Comparison of ENCODE assay signal across 19 cellular contexts in genomic region chr14:96309907-96310330, GRCh38. TPM values are rescaled to one million over a fixed set of nuclear protein-coding genes. Genes with fewer than 3 reads are reported as not detected.
DNase-seq lines count a peak whose midpoint lies in the region; ATAC-seq and TF ChIP-seq lines count a peak whose summit lies in the region.
"Had no signal": no experiment of that assay in that cellular context is flagged by ENCODE, and none has a peak within 500 bp of the region (broad histone marks: within the 10 kb centered on the region; RNA-seq: fewer than 3 reads in every experiment).

No MANE protein-coding gene starts in this region.

- H3K36me3 ChIP-seq in DND-41 (ENCODE audit: insufficient read depth, low read length) (peaks cover 69% of the 10 kb centered on the region), mucosa of rectum (ENCODE audit: control insufficient read depth in 2 of 2, insufficient read depth in 2 of 2, low read length in 2 of 2) (peaks cover 22 to 35% of the 10 kb centered on the region in 2 donors)

- H3K4me3 Mint-ChIP-seq in activated naive CD4-positive, alpha-beta T cell treated with anti-CD3 and anti-CD28 coated beads, Interleukin-2, amount 10 ng/mL, durations not matched to agents 7 days and 5 days: no peak overlapping the region
- H3K4me3 Mint-ChIP-seq: activated B cell treated with CpG ODN at 0.5 μM for 24 hours; activated CD8-positive, alpha-beta memory T cell treated with anti-CD3 and anti-CD28 coated beads, Interleukin-2, amount 10 ng/mL, durations not matched to agents 7 days and 5 days; naive B cell had no signal

- H3K4me1 ChIP-seq in DND-41 (ENCODE audit: insufficient read depth, low read length) (no peaks in the 10 kb centered on the region), mucosa of rectum (ENCODE audit: control insufficient read depth in 2 of 2, insufficient read depth in 2 of 2, low read length in 2 of 2) (peaks cover 0 to 11% of the 10 kb centered on the region in 2 donors)
- H3K4me1 ChIP-seq: BLaER1 treated with 17β-estradiol and CSF1 and Interleukin-3, amounts not matched to agents 10 nM and 100 nM; gastroesophageal sphincter had no signal

- no peak overlapping the region for H3K9ac ChIP-seq in DND-41 (ENCODE audit: low read depth, low read length)
- H3K9ac ChIP-seq in mucosa of rectum (ENCODE audit: low read depth in 1 of 2, low read length in 2 of 2): no peak overlapping the region
- H3K9ac ChIP-seq: BLaER1 treated with 17β-estradiol and CSF1 and Interleukin-3, amounts not matched to agents 10 nM and 100 nM had no signal

- H3K9me3 ChIP-seq in DND-41 (ENCODE audit: insufficient read depth, low read length, severe bottlenecking): no peaks in the 10 kb centered on the region
- no peaks in the 10 kb centered on the region for H3K9me3 ChIP-seq in mucosa of rectum (ENCODE audit: control insufficient read depth in 2 of 2, low read length in 2 of 2)
- H3K9me3 ChIP-seq: BLaER1 treated with 17β-estradiol and CSF1 and Interleukin-3, amounts not matched to agents 10 nM and 100 nM; gastroesophageal sphincter had no signal

- no peaks in the 10 kb centered on the region for H3K79me2 ChIP-seq in DND-41 (ENCODE audit: insufficient read depth, low read length)

- H3K27me3 Mint-ChIP-seq in activated naive CD4-positive, alpha-beta T cell treated with anti-CD3 and anti-CD28 coated beads, Interleukin-2, amount 10 ng/mL, durations not matched to agents 7 days and 5 days: no peaks in the 10 kb centered on the region
- H3K27me3 Mint-ChIP-seq: activated B cell treated with CpG ODN at 0.5 μM for 24 hours; activated CD8-positive, alpha-beta memory T cell treated with anti-CD3 and anti-CD28 coated beads, Interleukin-2, amount 10 ng/mL, durations not matched to agents 7 days and 5 days; naive B cell had no signal

- H3K4me1 Mint-ChIP-seq in activated naive CD4-positive, alpha-beta T cell treated with anti-CD3 and anti-CD28 coated beads, Interleukin-2, amount 10 ng/mL, durations not matched to agents 7 days and 5 days: no peaks in the 10 kb centered on the region
- H3K4me1 Mint-ChIP-seq: activated B cell treated with CpG ODN at 0.5 μM for 24 hours; activated CD8-positive, alpha-beta memory T cell treated with anti-CD3 and anti-CD28 coated beads, Interleukin-2, amount 10 ng/mL, durations not matched to agents 7 days and 5 days; naive B cell had no signal

- CTCF ChIA-PET in activated naive CD4-positive, alpha-beta T cell treated with anti-CD3 and anti-CD28 coated beads, Interleukin-2, amount 10 ng/mL, durations not matched to agents 7 days and 5 days (lab: Charles Lee): no interaction called here

- no peak for DNase-seq in DND-41
- peak; percentile 3 for DNase-seq in LHCN-M2 (ENCODE audit: low read depth)
- DNase-seq in choroid plexus epithelial cell (ENCODE audit: low read depth): peak; percentile 5
- no peak for DNase-seq in pons (ENCODE audit: low spot score)
- DNase-seq in activated naive CD4-positive, alpha-beta T cell treated with anti-CD3 and anti-CD28 coated beads, Interleukin-2, amount 10 ng/mL, durations not matched to agents 7 days and 5 days: no peak
- DNase-seq: activated B cell treated with CpG ODN at 0.5 μM for 24 hours; activated CD8-positive, alpha-beta memory T cell treated with anti-CD3 and anti-CD28 coated beads, Interleukin-2, amount 10 ng/mL, durations not matched to agents 7 days and 5 days; activated naive CD4-positive, alpha-beta T cell treated with anti-CD3 and anti-CD28 coated beads, Interleukin-2, amount 50 U/mL, for 16 hours; central memory CD4-positive, alpha-beta T cell; DMS79; naive B cell; NCI-H1417 treated with DMSO at 0.1 percent for 48 hours; NCI-H446 had no signal

- H3K4me3 ChIP-seq in DND-41 (ENCODE audit: low read depth in 1 of 2, low read length in 2 of 2) (no peak overlapping the region), choroid plexus epithelial cell (ENCODE audit: low read depth, low read length) (no peak overlapping the region), mucosa of rectum (ENCODE audit: low read length in 2 of 2) (no peak overlapping the region)
- H3K4me3 ChIP-seq: BLaER1 treated with 17β-estradiol and CSF1 and Interleukin-3, amounts not matched to agents 10 nM and 100 nM; gastroesophageal sphincter; K562 had no signal

- no peaks in the 10 kb centered on the region for H4K20me1 ChIP-seq in DND-41 (ENCODE audit: insufficient read depth, low read length)
- H4K20me1 ChIP-seq: BLaER1 treated with 17β-estradiol and CSF1 and Interleukin-3, amounts not matched to agents 10 nM and 100 nM had no signal

- H3K27ac ChIP-seq in DND-41 (ENCODE audit: low read length) (no peak overlapping the region), mucosa of rectum (ENCODE audit: low read depth in 2 of 2, low read length in 2 of 2) (peak overlapping the region; percentile 51 to 58)
- H3K27ac ChIP-seq: BLaER1 treated with 17β-estradiol and CSF1 and Interleukin-3, amounts not matched to agents 10 nM and 100 nM; gastroesophageal sphincter had no signal

- no peak overlapping the region for H2AFZ ChIP-seq in DND-41 (ENCODE audit: low read depth, low read length)

- H3K9me3 Mint-ChIP-seq in activated naive CD4-positive, alpha-beta T cell treated with anti-CD3 and anti-CD28 coated beads, Interleukin-2, amount 10 ng/mL, durations not matched to agents 7 days and 5 days: no peaks in the 10 kb centered on the region
- H3K9me3 Mint-ChIP-seq: activated B cell treated with CpG ODN at 0.5 μM for 24 hours, naive B cell had no signal

- H3K27me3 ChIP-seq in DND-41 (ENCODE audit: insufficient read depth, low read length, poor library complexity) (no peaks in the 10 kb centered on the region), mucosa of rectum (ENCODE audit: control insufficient read depth in 2 of 2, insufficient read depth in 2 of 2, low read length in 2 of 2) (no peaks in the 10 kb centered on the region)
- H3K27me3 ChIP-seq: BLaER1 treated with 17β-estradiol and CSF1 and Interleukin-3, amounts not matched to agents 10 nM and 100 nM; gastroesophageal sphincter had no signal

- ATAC-seq in DND-41 (ENCODE audit: insufficient read depth, low read depth): no peak
- ATAC-seq in GM21786 (IDR thresholded peaks at IDR 0.05; ENCODE audit: unreplicated experiment): no peak
- ATAC-seq in GM18517 (IDR thresholded peaks at IDR 0.05; ENCODE audit: unreplicated experiment): no peak
- ATAC-seq: activated CD8-positive, alpha-beta memory T cell treated with anti-CD3 and anti-CD28 coated beads, Interleukin-2, amount 10 ng/mL, durations not matched to agents 7 days and 5 days; gastroesophageal sphincter; K562 had no signal

- no peak overlapping the region for H3K27ac Mint-ChIP-seq in activated naive CD4-positive, alpha-beta T cell treated with anti-CD3 and anti-CD28 coated beads, Interleukin-2, amount 10 ng/mL, durations not matched to agents 7 days and 5 days
- H3K27ac Mint-ChIP-seq: activated B cell treated with CpG ODN at 0.5 μM for 24 hours; activated CD8-positive, alpha-beta memory T cell treated with anti-CD3 and anti-CD28 coated beads, Interleukin-2, amount 10 ng/mL, durations not matched to agents 7 days and 5 days had no signal

- no peak overlapping the region for H3K4me2 ChIP-seq in DND-41 (ENCODE audit: insufficient read depth, low read length)
- H3K4me2 ChIP-seq: BLaER1 treated with 17β-estradiol and CSF1 and Interleukin-3, amounts not matched to agents 10 nM and 100 nM had no signal

- TF ChIP-seq CTCF in DND-41 (IDR thresholded peaks at IDR 0.05; ENCODE audit: borderline replicate concordance, extremely low read depth, low read length, poor library complexity, severe bottlenecking) (peak; percentile 25), choroid plexus epithelial cell (conservative IDR thresholded peaks at IDR 0.05; ENCODE audit: low read depth, low read length) (no peak)

- H3K36me3 Mint-ChIP-seq in activated naive CD4-positive, alpha-beta T cell treated with anti-CD3 and anti-CD28 coated beads, Interleukin-2, amount 10 ng/mL, durations not matched to agents 7 days and 5 days: peaks cover 23% of the 10 kb centered on the region

RNA-seq across cellular contexts. Expression of gene ATG2B, which starts 53.2 kb away (rescaled TPM):
- total RNA-seq in LHCN-M2 (2014; rRNA removed): 7.8 and 12.4 TPM in 2 replicates
- polyA plus RNA-seq in LHCN-M2 (2012): 2.6 TPM

RNA-seq across cellular contexts. Expression of gene GSKIP, which starts 53.4 kb away (rescaled TPM):
- total RNA-seq in LHCN-M2 (2014; rRNA removed): 28.0 and 28.7 TPM in 2 replicates
- polyA plus RNA-seq in LHCN-M2 (2012): 12.7 TPM

RNA-seq across cellular contexts. Expression of gene BDKRB1, which starts 53.9 kb away (rescaled TPM):
- 0.98 and 4.2 TPM in 2 replicates for total RNA-seq in LHCN-M2 (2014; rRNA removed)
- polyA plus RNA-seq in LHCN-M2 (2012): 4.2 TPM
- total RNA-seq: activated B cell treated with CpG ODN at 0.5 μM for 24 hours; activated CD8-positive, alpha-beta memory T cell treated with anti-CD3 and anti-CD28 coated beads, Interleukin-2, amount 10 ng/mL, durations not matched to agents 7 days and 5 days had no signal

Comparison
In these comparisons a context has a peak if more than half of its experiments do, and no peak if none do; other contexts are left out.
1. DNase-seq: peak in LHCN-M2 (single experiment) and choroid plexus epithelial cell (single experiment); none in DND-41 (single experiment), pons (single experiment) and activated naive CD4-positive, alpha-beta T cell treated with anti-CD3 and anti-CD28 coated beads, Interleukin-2, amount 10 ng/mL, durations not matched to agents 7 days and 5 days (single experiment).